ENCODE assay signal across 25 cellular contexts in genomic region chr4:138588501-138588900, GRCh38.
"Had no signal": no experiment of that assay in that cellular context is flagged by ENCODE, and none has a peak within 500 bp of the region (broad histone marks: within the 10 kb centered on the region; RNA-seq: fewer than 3 reads in every experiment).

No MANE protein-coding gene starts in this region.

- ATAC-seq: natural killer cell, psoas muscle, upper lobe of right lung had no signal

- DNase-seq: activated CD4-positive, alpha-beta T cell treated with anti-CD3 and anti-CD28 coated beads for 4 hours; activated CD4-positive, alpha-beta T cell treated with anti-CD3 and anti-CD28 coated beads, Interleukin-2, amount 50 U/mL, for 4 hours; activated effector memory CD4-positive, alpha-beta T cell treated with anti-CD3 and anti-CD28 coated beads, Interleukin-2, amount 50 U/mL, for 16 hours; activated naive CD4-positive, alpha-beta T cell treated with anti-CD3 and anti-CD28 coated beads for 36 hours; activated naive CD8-positive, alpha-beta T cell treated with anti-CD3 and anti-CD28 coated beads for 36 hours; adrenal gland; foreskin melanocyte; left ventricle myocardium inferior; mesendoderm; natural killer cell; occipital lobe; psoas muscle; spleen; stimulated activated naive CD4-positive, alpha-beta T cell; T-helper 9 cell; tibial artery; upper lobe of right lung had no signal

- H3K27ac ChIP-seq: adrenal gland, ascending aorta, left ventricle myocardium inferior, neural progenitor cell, parathyroid adenoma, psoas muscle, right atrium auricular region, spleen, suprapubic skin, tibial artery, upper lobe of right lung, VCaP had no signal

- H3K4me1 Mint-ChIP-seq: activated naive CD8-positive, alpha-beta T cell treated with anti-CD3 and anti-CD28 coated beads for 36 hours; natural killer cell had no signal

- H2AFZ ChIP-seq: neural progenitor cell, parathyroid adenoma had no signal

- H3K4me1 ChIP-seq: adrenal gland, ascending aorta, left ventricle myocardium inferior, parathyroid adenoma, psoas muscle, right atrium auricular region, spleen, suprapubic skin, tibial artery, upper lobe of right lung had no signal

- H3K9ac ChIP-seq: neural progenitor cell, parathyroid adenoma had no signal

- H3K27ac Mint-ChIP-seq: activated naive CD4-positive, alpha-beta T cell treated with anti-CD3 and anti-CD28 coated beads for 36 hours; activated naive CD8-positive, alpha-beta T cell treated with anti-CD3 and anti-CD28 coated beads for 36 hours; brain; natural killer cell; neural progenitor cell had no signal

- H3K9me3 ChIP-seq: adrenal gland, ascending aorta, left ventricle myocardium inferior, psoas muscle, right atrium auricular region, spleen, suprapubic skin, tibial artery, upper lobe of right lung had no signal

- H3K79me2 ChIP-seq: parathyroid adenoma had no signal

- H3K4me3 Mint-ChIP-seq: activated naive CD4-positive, alpha-beta T cell treated with anti-CD3 and anti-CD28 coated beads for 36 hours; activated naive CD8-positive, alpha-beta T cell treated with anti-CD3 and anti-CD28 coated beads for 36 hours; brain; natural killer cell; neural progenitor cell had no signal

- H3K36me3 Mint-ChIP-seq: activated naive CD8-positive, alpha-beta T cell treated with anti-CD3 and anti-CD28 coated beads for 36 hours; brain; natural killer cell had no signal

- H3K4me2 ChIP-seq: neural progenitor cell had no signal

- H3K9me3 Mint-ChIP-seq: activated naive CD8-positive, alpha-beta T cell treated with anti-CD3 and anti-CD28 coated beads for 36 hours had no signal

- H3K27me3 ChIP-seq: adrenal gland, ascending aorta, neural progenitor cell, right atrium auricular region, spleen, suprapubic skin, tibial artery, upper lobe of right lung had no signal

- H3K4me3 ChIP-seq: adrenal gland, ascending aorta, left ventricle myocardium inferior, lung, neural progenitor cell, psoas muscle, right atrium auricular region, spleen, suprapubic skin, tibial artery, upper lobe of right lung had no signal

- H3K27me3 Mint-ChIP-seq: activated naive CD8-positive, alpha-beta T cell treated with anti-CD3 and anti-CD28 coated beads for 36 hours; brain had no signal

- H3K36me3 ChIP-seq: adrenal gland, ascending aorta, left ventricle myocardium inferior, neural progenitor cell, right atrium auricular region, spleen, suprapubic skin, tibial artery, upper lobe of right lung had no signal
